30 cellular contexts compared by ENCODE assay signal in the genomic region with DNA sequence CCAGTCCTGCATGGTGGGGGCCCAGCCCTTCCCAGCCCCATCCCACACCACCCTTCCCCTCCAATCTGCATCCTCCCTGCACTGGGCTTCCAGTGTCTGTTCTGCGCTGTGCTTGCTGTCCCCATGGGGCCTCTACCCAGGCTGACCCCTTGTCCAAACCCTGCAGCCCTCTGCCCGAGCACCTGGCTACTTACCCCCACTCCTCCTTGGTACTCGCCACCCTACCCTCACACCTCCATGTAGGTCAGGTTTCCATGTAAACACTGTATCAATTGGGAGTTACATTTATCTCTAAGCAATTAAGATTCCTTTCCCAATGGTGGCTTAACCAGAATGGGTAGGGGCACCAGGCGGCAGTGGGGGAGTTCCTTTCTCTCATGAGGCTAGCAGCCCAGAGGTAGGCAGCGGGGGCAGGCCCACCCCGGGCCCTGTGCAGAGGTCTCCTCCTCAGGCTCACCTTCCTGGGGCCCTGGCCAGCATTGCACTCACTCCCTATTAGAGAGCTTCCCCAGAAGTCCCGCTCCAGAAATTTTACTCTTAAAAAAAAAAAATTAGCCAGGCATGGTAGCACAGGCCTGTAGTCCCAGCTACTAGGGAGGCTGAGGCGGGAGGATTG.
"Had no signal": no experiment of that assay in that cellular context is flagged by ENCODE, and none has a peak within 500 bp of the region (broad histone marks: within the 10 kb centered on the region; RNA-seq: fewer than 3 reads in every experiment).

No MANE protein-coding gene starts in this region.

- H3K4me3 ChIP-seq: ascending aorta, breast epithelium, cardiac muscle cell, colonic mucosa, esophagus squamous epithelium, gastroesophageal sphincter, heart right ventricle had no signal

- ATAC-seq: activated CD8-positive, alpha-beta memory T cell treated with anti-CD3 and anti-CD28 coated beads, Interleukin-2, amount 10 ng/mL, durations not matched to agents 7 days and 5 days; activated CD8-positive, alpha-beta T cell treated with anti-CD3 and anti-CD28 coated beads, Interleukin-2, amount 10 ng/mL, durations not matched to agents 7 days and 5 days; activated naive CD4-positive, alpha-beta T cell treated with anti-CD3 and anti-CD28 coated beads, Interleukin-2, amount 50 U/mL, for 72 hours; gastroesophageal sphincter; heart right ventricle; T-cell had no signal

- H3K27me3 Mint-ChIP-seq: activated CD4-positive, alpha-beta memory T cell treated with anti-CD3 and anti-CD28 coated beads for 36 hours; activated naive CD8-positive, alpha-beta T cell treated with anti-CD3 and anti-CD28 coated beads, Interleukin-2, amount 10 ng/mL, durations not matched to agents 7 days and 5 days had no signal

- H3K36me3 ChIP-seq: ascending aorta, breast epithelium, cardiac muscle cell, colonic mucosa, esophagus squamous epithelium, gastroesophageal sphincter, heart right ventricle had no signal

- H3K27ac Mint-ChIP-seq: activated CD4-positive, alpha-beta memory T cell treated with anti-CD3 and anti-CD28 coated beads for 36 hours; activated CD8-positive, alpha-beta memory T cell treated with anti-CD3 and anti-CD28 coated beads, Interleukin-2, amount 10 ng/mL, durations not matched to agents 7 days and 5 days; activated CD8-positive, alpha-beta T cell treated with anti-CD3 and anti-CD28 coated beads, Interleukin-2, amount 10 ng/mL, durations not matched to agents 7 days and 5 days; activated naive CD4-positive, alpha-beta T cell treated with anti-CD3 and anti-CD28 coated beads, Interleukin-2, amount 10 ng/mL, durations not matched to agents 7 days and 5 days; activated naive CD4-positive, alpha-beta T cell treated with anti-CD3 and anti-CD28 coated beads, Interleukin-2, amount 50 U/mL, for 72 hours; activated naive CD8-positive, alpha-beta T cell treated with anti-CD3 and anti-CD28 coated beads, Interleukin-2, amount 10 ng/mL, durations not matched to agents 7 days and 5 days; activated T-helper 1 cell treated with anti-CD3 and anti-CD28 coated beads, Interleukin-12 subunit alpha, Interleukin-12 subunit beta, Interleukin-2, Interleukin-4 antibody, amounts not matched to agents 30 ng/mL and 10 ng/mL and 1 ng/mL, durations not matched to agents 14 hours and 24 hours and 36 hours; activated T-helper 2 cell treated with anti-CD3 and anti-CD28 coated beads, Interferon-gamma antibody, Interleukin-2, Interleukin-4, amounts not matched to agents 10 μg/mL and 5 μg/mL and 100 μg/mL, durations not matched to agents 14 hours and 24 hours and 36 hours; brain; T-cell; T-helper 1 cell treated with Interleukin-12 subunit alpha and Interleukin-12 subunit beta and Interleukin-4 antibody, amounts not matched to agents 30 μg/mL and 1 μg/mL, for 36 hours had no signal

- H3K9me3 Mint-ChIP-seq: activated CD4-positive, alpha-beta memory T cell treated with anti-CD3 and anti-CD28 coated beads for 36 hours; activated naive CD4-positive, alpha-beta T cell treated with anti-CD3 and anti-CD28 coated beads, Interleukin-2, amount 10 ng/mL, durations not matched to agents 7 days and 5 days; activated naive CD4-positive, alpha-beta T cell treated with anti-CD3 and anti-CD28 coated beads, Interleukin-2, amount 50 U/mL, for 72 hours; activated naive CD8-positive, alpha-beta T cell treated with anti-CD3 and anti-CD28 coated beads, Interleukin-2, amount 10 ng/mL, durations not matched to agents 7 days and 5 days; activated T-helper 1 cell treated with anti-CD3 and anti-CD28 coated beads, Interleukin-12 subunit alpha, Interleukin-12 subunit beta, Interleukin-2, Interleukin-4 antibody, amounts not matched to agents 30 ng/mL and 10 ng/mL and 1 ng/mL, durations not matched to agents 14 hours and 24 hours and 36 hours; activated T-helper 2 cell treated with anti-CD3 and anti-CD28 coated beads, Interferon-gamma antibody, Interleukin-2, Interleukin-4, amounts not matched to agents 10 μg/mL and 5 μg/mL and 100 μg/mL, durations not matched to agents 14 hours and 24 hours and 36 hours; brain; T-cell; T-helper 1 cell treated with Interleukin-12 subunit alpha and Interleukin-12 subunit beta and Interleukin-4 antibody, amounts not matched to agents 30 μg/mL and 1 μg/mL, for 36 hours had no signal

- H3K27me3 ChIP-seq: ascending aorta, cardiac muscle cell, colonic mucosa had no signal

- H3K4me3 Mint-ChIP-seq: activated CD4-positive, alpha-beta memory T cell treated with anti-CD3 and anti-CD28 coated beads for 36 hours; activated CD8-positive, alpha-beta memory T cell treated with anti-CD3 and anti-CD28 coated beads, Interleukin-2, amount 10 ng/mL, durations not matched to agents 7 days and 5 days; activated CD8-positive, alpha-beta T cell treated with anti-CD3 and anti-CD28 coated beads, Interleukin-2, amount 10 ng/mL, durations not matched to agents 7 days and 5 days; activated naive CD4-positive, alpha-beta T cell treated with anti-CD3 and anti-CD28 coated beads, Interleukin-2, amount 10 ng/mL, durations not matched to agents 7 days and 5 days; activated naive CD8-positive, alpha-beta T cell treated with anti-CD3 and anti-CD28 coated beads, Interleukin-2, amount 10 ng/mL, durations not matched to agents 7 days and 5 days; activated T-helper 1 cell treated with anti-CD3 and anti-CD28 coated beads, Interleukin-12 subunit alpha, Interleukin-12 subunit beta, Interleukin-2, Interleukin-4 antibody, amounts not matched to agents 30 ng/mL and 10 ng/mL and 1 ng/mL, durations not matched to agents 14 hours and 24 hours and 36 hours; brain; T-cell; T-helper 1 cell treated with Interleukin-12 subunit alpha and Interleukin-12 subunit beta and Interleukin-4 antibody, amounts not matched to agents 30 μg/mL and 1 μg/mL, for 36 hours had no signal

- H3K27ac ChIP-seq: ascending aorta, breast epithelium, cardiac muscle cell, colonic mucosa, esophagus squamous epithelium, gastroesophageal sphincter, heart right ventricle had no signal

- H3K36me3 Mint-ChIP-seq: activated CD4-positive, alpha-beta memory T cell treated with anti-CD3 and anti-CD28 coated beads for 36 hours; activated CD8-positive, alpha-beta memory T cell treated with anti-CD3 and anti-CD28 coated beads, Interleukin-2, amount 10 ng/mL, durations not matched to agents 7 days and 5 days; activated naive CD4-positive, alpha-beta T cell treated with anti-CD3 and anti-CD28 coated beads, Interleukin-2, amount 10 ng/mL, durations not matched to agents 7 days and 5 days; activated naive CD4-positive, alpha-beta T cell treated with anti-CD3 and anti-CD28 coated beads, Interleukin-2, amount 50 U/mL, for 72 hours; activated naive CD8-positive, alpha-beta T cell treated with anti-CD3 and anti-CD28 coated beads, Interleukin-2, amount 10 ng/mL, durations not matched to agents 7 days and 5 days; brain; T-cell had no signal

- H3K9me3 ChIP-seq: ascending aorta, breast epithelium, colonic mucosa, esophagus squamous epithelium, gastroesophageal sphincter, heart right ventricle had no signal

- DNase-seq: activated CD4-positive, alpha-beta memory T cell treated with anti-CD3 and anti-CD28 coated beads for 36 hours; activated CD4-positive, alpha-beta T cell treated with anti-CD3 and anti-CD28 coated beads for 1 hour; activated CD4-positive, alpha-beta T cell treated with anti-CD3 and anti-CD28 coated beads for 48 hours; activated CD4-positive, CD25-positive, alpha-beta regulatory T cell; activated CD8-positive, alpha-beta memory T cell treated with anti-CD3 and anti-CD28 coated beads, Interleukin-2, amount 10 ng/mL, durations not matched to agents 7 days and 5 days; activated CD8-positive, alpha-beta memory T cell treated with anti-CD3 and anti-CD28 coated beads, Interleukin-2, amount 50 U/mL, for 4 hours; activated CD8-positive, alpha-beta T cell treated with anti-CD3 and anti-CD28 coated beads, Interleukin-2, amount 10 ng/mL, durations not matched to agents 7 days and 5 days; activated effector memory CD4-positive, alpha-beta T cell treated with anti-CD3 and anti-CD28 coated beads, Interleukin-2, amount 50 U/mL, for 16 hours; activated naive CD4-positive, alpha-beta T cell treated with anti-CD3 and anti-CD28 coated beads, Interleukin-2, amount 10 ng/mL, durations not matched to agents 7 days and 5 days; activated naive CD8-positive, alpha-beta T cell treated with anti-CD3 and anti-CD28 coated beads, Interleukin-2, amount 10 ng/mL, durations not matched to agents 7 days and 5 days; activated T-cell treated with anti-CD3 and anti-CD28 coated beads, Interleukin-2, amount 50 U/mL, for 1 hour; activated T-cell treated with anti-CD3 and anti-CD28 coated beads, Interleukin-2, amount 50 U/mL, for 48 hours; central memory CD4-positive, alpha-beta T cell; cerebellar nuclear complex; colonic mucosa; effector CD8-positive, alpha-beta T cell; esophagus squamous epithelium; foreskin melanocyte; heart right ventricle; SW 1271; T-cell had no signal

- H3K4me1 ChIP-seq: ascending aorta, breast epithelium, colonic mucosa, esophagus squamous epithelium, gastroesophageal sphincter, heart right ventricle had no signal
